ENCODE assay signal across 8 cellular contexts in genomic region chr19:38900816-38901215, GRCh38. TPM values are rescaled to one million over a fixed set of nuclear protein-coding genes. Genes with fewer than 3 reads are reported as not detected.
DNase-seq lines count a peak whose midpoint lies in the region; ATAC-seq and TF ChIP-seq lines count a peak whose summit lies in the region.

No MANE protein-coding gene starts in this region.

- no peaks in the 10 kb centered on the region for H3K27me3 Mint-ChIP-seq in T-helper 17 cell

- no peak for ATAC-seq in T-helper 17 cell

- H3K27ac ChIP-seq in skeletal muscle tissue (ENCODE audit: low read depth, low read length), result peak overlapping the region; percentile 86

- no peak for TF ChIP-seq CTCF in fibroblast of the aortic adventitia (IDR thresholded peaks at IDR 0.05; ENCODE audit: insufficient read depth, low read length)

- H3K27ac Mint-ChIP-seq in T-helper 17 cell, result peak overlapping the region; percentile 97

- H3K36me3 Mint-ChIP-seq in T-helper 17 cell (ENCODE audit: low read depth), result peaks cover 12% of the 10 kb centered on the region

- H3K36me3 ChIP-seq in skeletal muscle tissue (ENCODE audit: control insufficient read depth in 3 of 3, insufficient read depth in 3 of 3, low read length in 3 of 3), result peaks cover 5 to 13% (median 10%) of the 10 kb centered on the region in 3 donors

- peaks cover 32 to 34% (median 33%) of the 10 kb centered on the region in 3 donors for H3K4me1 ChIP-seq in skeletal muscle tissue (ENCODE audit: control insufficient read depth in 3 of 3, insufficient read depth in 3 of 3, low read length in 3 of 3)

- H3K4me3 ChIP-seq in fibroblast of the aortic adventitia (ENCODE audit: low read depth, low read length), result peak overlapping the region; percentile 86
- peak overlapping the region in 2 of 3 donors; percentile 66 to 93 for H3K4me3 ChIP-seq in skeletal muscle tissue (ENCODE audit: low read length in 3 of 3)

- peak; percentile 14 for DNase-seq in NCI-H510A treated with DMSO at 0.1 percent for 48 hours (lab: John Stamatoyannopoulos, UW)
- DNase-seq in NCI-H510A (lab: John Stamatoyannopoulos, UW), result no peak
- no peak for DNase-seq in T-helper 17 cell
- peak; percentile 17 for DNase-seq in fibroblast of the aortic adventitia (ENCODE audit: low read depth)
- no peak for DNase-seq in SW 1271 (lab: John Stamatoyannopoulos, UW)
- DNase-seq in NCI-H2029 (lab: John Stamatoyannopoulos, UW), result no peak
- DNase-seq in activated CD8-positive, alpha-beta memory T cell treated with anti-CD3 and anti-CD28 coated beads for 24 hours, result no peak

- H3K4me3 Mint-ChIP-seq in T-helper 17 cell, result peak overlapping the region; percentile 97

- no peaks in the 10 kb centered on the region for H3K27me3 ChIP-seq in skeletal muscle tissue (ENCODE audit: control insufficient read depth in 3 of 3, insufficient read depth in 3 of 3, low read length in 3 of 3)

- peaks cover 41% of the 10 kb centered on the region for H3K4me1 Mint-ChIP-seq in T-helper 17 cell

- peak overlapping the region in 1 of 3 donors; percentile 92 for H3K9ac ChIP-seq in skeletal muscle tissue (ENCODE audit: low read depth in 1 of 3, low read length in 3 of 3)

- H3K9me3 ChIP-seq in T-helper 17 cell (ENCODE audit: control insufficient read depth, low read length, poor library complexity, severe bottlenecking), result no peaks in the 10 kb centered on the region
- H3K9me3 ChIP-seq in skeletal muscle tissue (ENCODE audit: control insufficient read depth in 3 of 3, low read length in 3 of 3), result no peaks in the 10 kb centered on the region

RNA-seq across cellular contexts. Expression of gene NFKBIB, which starts 1.0 kb away (rescaled TPM):
- total RNA-seq in T-helper 17 cell, result 10 to 100 TPM; 49.3 to 63.8 TPM
- total RNA-seq in fibroblast of the aortic adventitia (ENCODE audit: low replicate concordance), result 8.0 and 11.0 TPM in 2 replicates
- 4.7 TPM for total RNA-seq in skeletal muscle tissue

RNA-seq across cellular contexts. Expression of gene SIRT2, which starts 1.4 kb away (rescaled TPM):
- 10 to 100 TPM; 68.7 to 68.9 TPM for total RNA-seq in T-helper 17 cell
- 44.9 and 53.8 TPM in 2 replicates for total RNA-seq in fibroblast of the aortic adventitia (ENCODE audit: low replicate concordance)
- 125 TPM for total RNA-seq in skeletal muscle tissue

RNA-seq across cellular contexts. Expression of gene CCER2, which starts 11.2 kb away (rescaled TPM):
- total RNA-seq in T-helper 17 cell (1 to 10 TPM in 1 of 2 donors, not detected in 1; 1.3 TPM), fibroblast of the aortic adventitia (ENCODE audit: low replicate concordance) (not detected in 2 replicates), skeletal muscle tissue (1.0 TPM)

RNA-seq across cellular contexts. Expression of gene RINL, which starts 22.7 kb away (rescaled TPM):
- total RNA-seq in T-helper 17 cell (10 to 100 TPM; 46.0 to 50.6 TPM), fibroblast of the aortic adventitia (ENCODE audit: low replicate concordance) (0.81 and 1.3 TPM in 2 replicates), skeletal muscle tissue (3.7 TPM)

RNA-seq across cellular contexts. Expression of gene SARS2, which starts 29.7 kb away (rescaled TPM):
- total RNA-seq in T-helper 17 cell (10 to 100 TPM; 18.6 to 19.5 TPM), fibroblast of the aortic adventitia (ENCODE audit: low replicate concordance) (15.0 and 15.5 TPM in 2 replicates), skeletal muscle tissue (11.5 TPM)

Comparison
In these comparisons a context has a peak if more than half of its experiments do, and no peak if none do; other contexts are left out.
1. DNase-seq: peak in NCI-H510A treated with DMSO at 0.1 percent for 48 hours (single experiment) and fibroblast of the aortic adventitia (single experiment); none in NCI-H510A (single experiment), T-helper 17 cell (0 of 3), SW 1271 (0 of 2), NCI-H2029 (single experiment) and activated CD8-positive, alpha-beta memory T cell treated with anti-CD3 and anti-CD28 coated beads for 24 hours (single experiment).